ENCODE assay signal across 8 cellular contexts in genomic region chr19:57613941-57614743, GRCh38. TPM values are rescaled to one million over a fixed set of nuclear protein-coding genes. Genes with fewer than 3 reads are reported as not detected.
DNase-seq lines count a peak whose midpoint lies in the region; ATAC-seq, FAIRE-seq and TF ChIP-seq lines count a peak whose summit lies in the region.

Gene ZNF134 (plus strand): TSS chr19:57614242. CDS start chr19:57619469, 5,227 bp downstream.

- peaks cover 34 to 38% of the 10 kb centered on the region in 2 donors for H3K36me3 ChIP-seq in kidney (ENCODE audit: control insufficient read depth in 1 of 2, insufficient read depth in 2 of 2, low read length in 2 of 2)

- peak; percentile 88 for DNase-seq in ACHN
- DNase-seq in NCI-H345 (lab: John Stamatoyannopoulos, UW) = peak; percentile 89
- peak; percentile 91 for DNase-seq in activated CD4-positive, CD25-positive, alpha-beta regulatory T cell treated with anti-CD3 and anti-CD28 coated beads, Interleukin-2, amount 50 U/mL, for 72 hours
- DNase-seq in cerebellum (ENCODE audit: low spot score) = peak; percentile 96
- DNase-seq in kidney = peak; percentile 96
- peak; percentile 74 to 78 for DNase-seq in stimulated activated CD4-positive, alpha-beta T cell treated with anti-CD3 and anti-CD28 coated beads, Interleukin-15, amount 100 ng/mL, for 1 hour (ENCODE audit: low read depth in 1 of 2, low spot score in 1 of 2)

- TF ChIP-seq CTCF in kidney (IDR thresholded peaks at IDR 0.05; ENCODE audit: borderline replicate concordance, extremely low read depth, insufficient read depth) = peak; percentile 9

- peaks cover 0 to 5% of the 10 kb centered on the region in 2 donors for H3K4me1 ChIP-seq in kidney (ENCODE audit: control insufficient read depth in 1 of 2, insufficient read depth in 1 of 2, low read depth in 1 of 2, low read length in 2 of 2)

- H3K9ac ChIP-seq in kidney (ENCODE audit: low read length in 2 of 2) = peak within 1 kb of the TSS; percentile 70 to 74

- peak within 1 kb of the TSS; percentile 95 to 96 for H3K4me3 ChIP-seq in kidney (ENCODE audit: low read length in 2 of 2)

- H3K9me3 ChIP-seq in kidney (ENCODE audit: control insufficient read depth in 1 of 2, low read length in 2 of 2) = peaks cover 28 to 44% of the 10 kb centered on the region in 2 donors

- H3K27ac ChIP-seq in kidney (ENCODE audit: low read depth in 2 of 2, low read length in 2 of 2) = peak within 1 kb of the TSS in 1 of 2 donors; percentile 17

- intact Hi-C loops in kidney (cut with DNase I) = no loop called here

- in situ Hi-C loops in ACHN (cut with HindIII; ENCODE audit: low pct_ligation_motif_present, low pct_unique_long_range_greater_than_20kb, low sequenced_read_pairs) = no loop called here

- ATAC-seq in GM18868 (IDR thresholded peaks at IDR 0.05; ENCODE audit: unreplicated experiment) = peak; percentile 98
- peak; percentile 98 for ATAC-seq in HG03159 (IDR thresholded peaks at IDR 0.05; ENCODE audit: unreplicated experiment)

- FAIRE-seq in kidney (lab: Jason Lieb, UNC) = no peak

RNA-seq across cellular contexts. Expression of gene ZNF134, which starts in this region (rescaled TPM):
- total RNA-seq in cerebellum (30.8 TPM), kidney (25.4 TPM)
- 5.8 TPM for polyA plus RNA-seq in kidney (ENCODE audit: insufficient read depth, low read depth, low replicate concordance)
